In the genomic region with DNA sequence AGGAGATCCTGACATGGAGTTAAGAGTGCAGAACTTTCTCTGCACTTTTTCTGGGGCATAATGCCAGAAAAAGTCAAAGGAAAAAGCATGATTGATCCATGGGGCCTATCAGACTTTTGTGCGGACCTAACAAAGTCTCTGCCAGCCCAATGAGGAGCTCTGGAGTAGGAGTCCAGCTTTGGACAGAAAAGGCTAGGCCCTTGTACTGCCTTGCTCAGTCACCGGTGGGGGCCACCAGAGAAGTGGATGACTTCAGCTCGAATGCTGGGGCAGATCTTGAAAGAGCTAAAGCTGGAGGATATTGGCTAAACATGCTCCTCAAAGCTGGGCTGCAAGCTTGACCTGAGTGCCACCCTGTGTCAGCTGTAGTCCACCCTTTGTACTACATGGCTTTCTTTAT, we compare ENCODE assay signal across 1 cellular context.
A peak's percentile ranks its signal among the peaks of the same experiment; 100 is the strongest.
TF ChIP-seq lines count a peak whose summit lies in the region.

No MANE protein-coding gene starts in this region.

TF ChIP-seq in K562, 482 proteins besides CTCF, POLR2A, EP300 and RAD21 (continued from another document):
- TF ChIP-seq CGGBP1 (CRISPR knock-in tag; IDR thresholded peaks at IDR 0.05) (no peak), HDAC6 (IDR thresholded peaks at IDR 0.05; ENCODE audit: low read depth, low read length) (no peak), CREB3 (tag; conservative IDR thresholded peaks at IDR 0.05; ENCODE audit: low read depth) (0 out of 2 replicates have a peak, but pooled peaks have one; percentile 22), DDX20 (tag; IDR thresholded peaks at IDR 0.05; ENCODE audit: low read depth) (0 out of 2 replicates have a peak, but pooled peaks have one; percentile 55), SRSF1 (IDR thresholded peaks at IDR 0.05; ENCODE audit: low read depth, low read length) (no peak), ZNF696 (CRISPR knock-in tag; conservative IDR thresholded peaks at IDR 0.05) (no peak), HMGXB4 (CRISPR knock-in tag; IDR thresholded peaks at IDR 0.05) (peak; percentile 21; the same call in 1 of the 2 replicates), NCOA1 (IDR thresholded peaks at IDR 0.05; ENCODE audit: low read depth) (no peak), ZNF551 (CRISPR knock-in tag; IDR thresholded peaks at IDR 0.05) (no peak), ZNF512 (tag; IDR thresholded peaks at IDR 0.05) (peak; percentile 43), ZNF740 (CRISPR knock-in tag; IDR thresholded peaks at IDR 0.05) (no peak), ZNF740 (tag; IDR thresholded peaks at IDR 0.05) (peak in 1 of 2 experiments; percentile 28; a peak in 1 of 4 replicates), OTX1 (CRISPR knock-in tag; IDR thresholded peaks at IDR 0.05) (no peak), ZNF449 (CRISPR knock-in tag; IDR thresholded peaks at IDR 0.05) (no peak), CHCHD3 (CRISPR knock-in tag; IDR thresholded peaks at IDR 0.05) (no peak), PTRF (tag; IDR thresholded peaks at IDR 0.05) (peak; percentile 10; the same call in 1 of the 2 replicates), CBX2 (IDR thresholded peaks at IDR 0.05; ENCODE audit: insufficient read depth, low read length, poor library complexity, severe bottlenecking) (no peak)
- TF ChIP-seq, protein P1, sequence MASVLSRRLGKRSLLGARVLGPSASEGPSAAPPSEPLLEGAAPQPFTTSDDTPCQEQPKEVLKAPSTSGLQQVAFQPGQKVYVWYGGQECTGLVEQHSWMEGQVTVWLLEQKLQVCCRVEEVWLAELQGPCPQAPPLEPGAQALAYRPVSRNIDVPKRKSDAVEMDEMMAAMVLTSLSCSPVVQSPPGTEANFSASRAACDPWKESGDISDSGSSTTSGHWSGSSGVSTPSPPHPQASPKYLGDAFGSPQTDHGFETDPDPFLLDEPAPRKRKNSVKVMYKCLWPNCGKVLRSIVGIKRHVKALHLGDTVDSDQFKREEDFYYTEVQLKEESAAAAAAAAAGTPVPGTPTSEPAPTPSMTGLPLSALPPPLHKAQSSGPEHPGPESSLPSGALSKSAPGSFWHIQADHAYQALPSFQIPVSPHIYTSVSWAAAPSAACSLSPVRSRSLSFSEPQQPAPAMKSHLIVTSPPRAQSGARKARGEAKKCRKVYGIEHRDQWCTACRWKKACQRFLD (CRISPR knock-in tag; IDR thresholded peaks at IDR 0.05): no peak
- TF ChIP-seq, protein P2, sequence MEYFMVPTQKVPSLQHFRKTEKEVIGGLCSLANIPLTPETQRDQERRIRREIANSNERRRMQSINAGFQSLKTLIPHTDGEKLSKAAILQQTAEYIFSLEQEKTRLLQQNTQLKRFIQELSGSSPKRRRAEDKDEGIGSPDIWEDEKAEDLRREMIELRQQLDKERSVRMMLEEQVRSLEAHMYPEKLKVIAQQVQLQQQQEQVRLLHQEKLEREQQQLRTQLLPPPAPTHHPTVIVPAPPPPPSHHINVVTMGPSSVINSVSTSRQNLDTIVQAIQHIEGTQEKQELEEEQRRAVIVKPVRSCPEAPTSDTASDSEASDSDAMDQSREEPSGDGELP (CRISPR knock-in tag; IDR thresholded peaks at IDR 0.05; ENCODE audit: borderline replicate concordance): 0 out of 2 replicates have a peak, but pooled peaks have one; percentile 12
